10 cellular contexts compared by ENCODE assay signal in the genomic region with DNA sequence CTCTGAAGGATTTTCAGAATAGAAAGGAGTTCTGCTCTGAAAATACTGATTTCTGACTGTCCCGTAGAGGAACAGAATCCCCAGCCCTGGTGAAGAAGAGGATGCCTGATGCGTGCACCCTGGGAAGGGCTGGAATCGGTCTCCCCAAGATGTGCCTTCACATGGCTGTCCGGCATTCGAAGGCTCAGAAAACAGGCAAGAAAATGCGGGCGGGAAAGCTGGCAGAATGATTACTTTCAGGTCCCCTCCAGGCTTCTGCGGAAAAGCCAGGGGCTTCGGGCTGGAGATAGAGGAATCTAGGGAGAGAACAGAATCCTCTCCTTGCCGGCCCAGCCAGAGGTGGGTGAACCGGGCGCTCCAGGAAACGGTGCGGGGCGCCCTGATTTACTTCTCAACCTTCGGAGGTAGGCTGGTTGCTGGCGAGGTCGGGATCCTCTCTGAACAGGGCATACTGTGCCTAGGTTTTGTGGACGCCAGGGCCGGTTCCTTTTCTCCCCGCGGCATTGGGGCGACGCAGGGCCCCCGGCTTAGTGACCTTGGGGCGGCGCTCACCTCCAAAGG. TPM values are rescaled to one million over a fixed set of nuclear protein-coding genes. Genes with fewer than 3 reads are reported as not detected.
A peak's percentile ranks its signal among the peaks of the same experiment; 100 is the strongest.
DNase-seq lines count a peak whose midpoint lies in the region; ATAC-seq and TF ChIP-seq lines count a peak whose summit lies in the region.
"Had no signal": no experiment of that assay in that cellular context is flagged by ENCODE, and none has a peak within 500 bp of the region (broad histone marks: within the 10 kb centered on the region; RNA-seq: fewer than 3 reads in every experiment).

No MANE protein-coding gene starts in this region.

- ATAC-seq in left cardiac atrium (no peak), HG03045 (IDR thresholded peaks at IDR 0.05; ENCODE audit: unreplicated experiment) (no peak)
- no peak for ATAC-seq in effector memory CD8-positive, alpha-beta T cell (replicated peaks)
- ATAC-seq in naive thymus-derived CD8-positive, alpha-beta T cell, result peak; percentile 8 to 17

- TF ChIP-seq POLR2A in uterus (IDR thresholded peaks at IDR 0.05), result no peak

- no peaks in the 10 kb centered on the region for H3K9me3 Mint-ChIP-seq in effector memory CD8-positive, alpha-beta T cell
- H3K9me3 Mint-ChIP-seq in naive thymus-derived CD8-positive, alpha-beta T cell, result no peaks in the 10 kb centered on the region

- H3K27me3 ChIP-seq in left ventricle myocardium inferior (ENCODE audit: low read depth) (peaks cover 100% of the 10 kb centered on the region), uterus (peaks cover 0 to 15% of the 10 kb centered on the region in 2 donors)

- H3K36me3 ChIP-seq in left ventricle myocardium inferior (no peaks in the 10 kb centered on the region), uterus (no peaks in the 10 kb centered on the region)

- TF ChIP-seq CTCF in left ventricle myocardium inferior (IDR thresholded peaks at IDR 0.05; ENCODE audit: borderline replicate concordance) (no peak), uterus (IDR thresholded peaks at IDR 0.05) (no peak)

- peaks cover 18 to 19% of the 10 kb centered on the region in 2 donors for H3K4me1 Mint-ChIP-seq in effector memory CD8-positive, alpha-beta T cell (ENCODE audit: low read depth in 2 of 2)
- peaks cover 17 to 38% (median 33%) of the 10 kb centered on the region in 4 donors for H3K4me1 Mint-ChIP-seq in naive thymus-derived CD8-positive, alpha-beta T cell

- peak overlapping the region; percentile 54 to 72 for H3K4me3 Mint-ChIP-seq in effector memory CD8-positive, alpha-beta T cell
- H3K4me3 Mint-ChIP-seq in naive thymus-derived CD8-positive, alpha-beta T cell, result peak overlapping the region; percentile 29 to 84 (median 74)

- H3K9me3 ChIP-seq in left ventricle myocardium inferior (replicated peaks), result no peaks in the 10 kb centered on the region
- no peaks in the 10 kb centered on the region for H3K9me3 ChIP-seq in uterus

- no peak overlapping the region for H3K27ac Mint-ChIP-seq in effector memory CD8-positive, alpha-beta T cell
- H3K27ac Mint-ChIP-seq in naive thymus-derived CD8-positive, alpha-beta T cell, result no peak overlapping the region

- peaks cover 56 to 83% of the 10 kb centered on the region in 2 donors for H3K27me3 Mint-ChIP-seq in effector memory CD8-positive, alpha-beta T cell
- H3K27me3 Mint-ChIP-seq in naive thymus-derived CD8-positive, alpha-beta T cell, result peaks cover 36 to 80% (median 62%) of the 10 kb centered on the region in 5 donors

- H3K27ac ChIP-seq in left ventricle myocardium inferior (replicated peaks), result no peak overlapping the region
- peak overlapping the region in 1 of 2 donors; percentile 39 for H3K27ac ChIP-seq in uterus

- H3K4me1 ChIP-seq in left ventricle myocardium inferior, result peaks cover 42% of the 10 kb centered on the region
- H3K4me1 ChIP-seq in uterus, result peaks cover 0 to 18% of the 10 kb centered on the region in 2 donors

- H3K4me3 ChIP-seq in left ventricle myocardium inferior, result peak overlapping the region; percentile 61
- H3K4me3 ChIP-seq in uterus, result peak overlapping the region; percentile 13 to 28

- DNase-seq in left ventricle myocardium inferior (no peak), left cardiac atrium (no peak), uterus (no peak), RKO (ENCODE audit: low spot score) (no peak), NCI-H1092 (lab: John Stamatoyannopoulos, UW) (no peak)
- DNase-seq in effector memory CD8-positive, alpha-beta T cell, result no peak
- no peak for DNase-seq in naive thymus-derived CD8-positive, alpha-beta T cell
- DNase-seq: NCI-H1436, SIG-M5 had no signal

- intact Hi-C loops in left ventricle myocardium inferior (cut with micrococcal nuclease) (no loop called here), left cardiac atrium (cut with DNase I) (no loop called here), uterus (cut with DNase I; ENCODE audit: low total_unique reads) (loop anchor here (10.0 kb wide), 1 partner anchor 375 kb away; no protein-coding TSS in a partner anchor)

- H3K36me3 Mint-ChIP-seq in effector memory CD8-positive, alpha-beta T cell (ENCODE audit: insufficient read depth), result no peaks in the 10 kb centered on the region
- peaks cover 0 to 5% (median 0%) of the 10 kb centered on the region in 3 donors for H3K36me3 Mint-ChIP-seq in naive thymus-derived CD8-positive, alpha-beta T cell

- POLR2A ChIA-PET in naive thymus-derived CD8-positive, alpha-beta T cell (lab: Charles Lee), result no interaction called here

RNA-seq across cellular contexts. Expression of a gene that starts 2.5 kb away (rescaled TPM):
- total RNA-seq in left ventricle myocardium inferior, result not detected
- not detected for total RNA-seq in left cardiac atrium
- not detected for total RNA-seq in naive thymus-derived CD8-positive, alpha-beta T cell
- polyA plus RNA-seq in naive thymus-derived CD8-positive, alpha-beta T cell, result not detected
- total RNA-seq in uterus, result 10 to 100 TPM in 2 of 4 donors, 1 to 10 TPM in 2; 1.3 to 22.7 (median 12.2) TPM

RNA-seq across cellular contexts. Expression of a gene that starts 2.6 kb away (rescaled TPM):
- not detected for total RNA-seq in left ventricle myocardium inferior
- not detected for total RNA-seq in left cardiac atrium
- total RNA-seq in naive thymus-derived CD8-positive, alpha-beta T cell, result not detected
- polyA plus RNA-seq in naive thymus-derived CD8-positive, alpha-beta T cell, result not detected
- 10 to 100 TPM in 1 of 4 donors, 1 to 10 TPM in 1, under 1 TPM in 1, not detected in 1; 0.26 to 23.6 (median 9.8) TPM for total RNA-seq in uterus

RNA-seq across cellular contexts. Expression of a gene that starts 56.5 kb away (rescaled TPM):
- not detected for total RNA-seq in left ventricle myocardium inferior
- not detected for total RNA-seq in left cardiac atrium
- not detected for total RNA-seq in naive thymus-derived CD8-positive, alpha-beta T cell
- not detected for polyA plus RNA-seq in naive thymus-derived CD8-positive, alpha-beta T cell
- total RNA-seq in uterus, result not detected

Comparison
In these comparisons a context has a peak if more than half of its experiments do, and no peak if none do; other contexts are left out.
1. ATAC-seq: peak in naive thymus-derived CD8-positive, alpha-beta T cell (2 of 2); none in left cardiac atrium (0 of 2), effector memory CD8-positive, alpha-beta T cell (single experiment) and HG03045 (single experiment).